Comparison of ENCODE assay signal across 19 cellular contexts in genomic region chr4:185589067-185589844, GRCh38. TPM values are rescaled to one million over a fixed set of nuclear protein-coding genes. Genes with fewer than 3 reads are reported as not detected.
A peak's percentile ranks its signal among the peaks of the same experiment; 100 is the strongest.
DNase-seq lines count a peak whose midpoint lies in the region; ATAC-seq, FAIRE-seq and TF ChIP-seq lines count a peak whose summit lies in the region.
"Had no signal": no experiment of that assay in that cellular context is flagged by ENCODE, and none has a peak within 500 bp of the region (broad histone marks: within the 10 kb centered on the region; RNA-seq: fewer than 3 reads in every experiment).

No MANE protein-coding gene starts in this region.

- ATAC-seq in K562 (no peak), GM19463 (IDR thresholded peaks at IDR 0.05; ENCODE audit: unreplicated experiment) (no peak)
- ATAC-seq: stimulated activated effector memory CD8-positive, alpha-beta T cell treated with anti-CD3 and anti-CD28 coated beads, Interleukin-12 subunit alpha, Interleukin-12 subunit beta, amount 100 ng/mL, for 72 hours had no signal

- TF ChIP-seq CTCF in AG09309 (IDR thresholded peaks at IDR 0.05; ENCODE audit: control insufficient read depth, insufficient read depth, low read depth, low read length, missing control alignments) (no peak), K562 (IDR thresholded peaks at IDR 0.05 in 2 of 3, conservative IDR thresholded peaks at IDR 0.05 in 1 of 3; ENCODE audit: insufficient read depth in 2 of 3, low read depth in 1 of 3, low read length in 3 of 3) (no peak), CD14-positive monocyte (IDR thresholded peaks at IDR 0.05) (no peak)

- H3K27ac ChIP-seq in K562 (ENCODE audit: extremely low read depth, low read depth, low read length) = no peak overlapping the region

- no TSS peak for BruUV-seq in K562 (replicated peaks; lab: Mats Ljungman, UMichigan)

- POLR2A ChIA-PET in K562 (lab: Yijun Ruan, JAX) = no interaction called here

- no peaks in the 10 kb centered on the region for H3K9me1 ChIP-seq in K562 (ENCODE audit: control insufficient read depth, insufficient read depth, low read length)

- H3K36me3 ChIP-seq in K562 (ENCODE audit: control insufficient read depth, insufficient read depth, low read length) = no peaks in the 10 kb centered on the region

- in situ Hi-C loops in K562 (cut with MboI) = no loop called here

- H3K4me1 ChIP-seq in K562 (replicated peaks in 1 of 2; ENCODE audit: control insufficient read depth in 2 of 2, insufficient read depth in 2 of 2, low read length in 2 of 2) = peaks cover 0 to 3% of the 10 kb centered on the region in 2 experiments; a peak in 2 of 5 replicates

- H3K4me3 ChIP-seq in AG09309 (ENCODE audit: control insufficient read depth, low read depth, low read length) (no peak overlapping the region), K562 (no peak overlapping the region)

- H3K4me1 Mint-ChIP-seq in CD14-positive monocyte = peaks cover 3% of the 10 kb centered on the region

- TF ChIP-seq RAD21 in K562 (CRISPR knock-in tag; conservative IDR thresholded peaks at IDR 0.05 in 1 of 2, IDR thresholded peaks at IDR 0.05 in 1 of 2) = no peak

- DNase-seq in AG09309 (ENCODE audit: low read depth) (peak; percentile 80), HTR-8/SVneo (ENCODE audit: insufficient read length, low spot score) (peak; percentile 53), K562 (ENCODE audit: extremely low read depth in 1 of 4, low spot score in 3 of 4) (no peak), myocyte (ENCODE audit: low read depth) (peak; percentile 50), CD14-positive monocyte (ENCODE audit: low spot score) (no peak)
- no peak for DNase-seq in activated CD8-positive, alpha-beta memory T cell treated with anti-CD3 and anti-CD28 coated beads for 24 hours
- DNase-seq in activated T-cell treated with anti-CD3 and anti-CD28 coated beads, Interleukin-2, amount 50 U/mL, for 1 hour = no peak
- DNase-seq: activated CD4-positive, alpha-beta T cell treated with anti-CD3 and anti-CD28 coated beads for 48 hours; activated gamma-delta T cell treated with Interleukin-2 at 50 U/mL for 16 hours; AML-193; DMS79; NCI-H1105 treated with DMSO at 0.1 percent for 48 hours; stimulated activated CD4-positive, alpha-beta T cell treated with anti-CD3 and anti-CD28 coated beads, Interleukin-2, amount 100 ng/mL, for 48 hours had no signal

- H3K9me3 Mint-ChIP-seq in CD14-positive monocyte = peaks cover 0 to 6% (median 2%) of the 10 kb centered on the region in 7 donors
- H3K9me3 Mint-ChIP-seq: stimulated activated effector memory CD8-positive, alpha-beta T cell treated with anti-CD3 and anti-CD28 coated beads, Interleukin-12 subunit alpha, Interleukin-12 subunit beta, amount 100 ng/mL, for 72 hours had no signal

- no peaks in the 10 kb centered on the region for H3K36me3 Mint-ChIP-seq in CD14-positive monocyte
- H3K36me3 Mint-ChIP-seq: stimulated activated effector memory CD8-positive, alpha-beta T cell treated with anti-CD3 and anti-CD28 coated beads, Interleukin-12 subunit alpha, Interleukin-12 subunit beta, amount 100 ng/mL, for 72 hours had no signal

- peaks cover 28 to 49% of the 10 kb centered on the region in 2 experiments for H3K27me3 ChIP-seq in K562 (ENCODE audit: control insufficient read depth in 2 of 2, insufficient read depth in 2 of 2, low read length in 2 of 2)

- H3K4me3 Mint-ChIP-seq in CD14-positive monocyte = peak overlapping the region in 1 of 2 donors; percentile 16
- H3K4me3 Mint-ChIP-seq: stimulated activated effector memory CD8-positive, alpha-beta T cell treated with anti-CD3 and anti-CD28 coated beads, Interleukin-12 subunit alpha, Interleukin-12 subunit beta, amount 100 ng/mL, for 72 hours had no signal

- TF ChIP-seq EP300 in K562 (IDR thresholded peaks at IDR 0.05; ENCODE audit: low read length) = no peak

- no peak overlapping the region for H3K27ac Mint-ChIP-seq in CD14-positive monocyte
- H3K27ac Mint-ChIP-seq: stimulated activated effector memory CD8-positive, alpha-beta T cell treated with anti-CD3 and anti-CD28 coated beads, Interleukin-12 subunit alpha, Interleukin-12 subunit beta, amount 100 ng/mL, for 72 hours had no signal

- CTCF ChIA-PET in K562 (lab: Yijun Ruan, JAX; ENCODE audit: low intra/inter-chr PET ratio) = no interaction called here

- H3K4me2 ChIP-seq in K562 (ENCODE audit: insufficient read depth, low read length) = no peak overlapping the region

- intact Hi-C loops in K562 (cut with micrococcal nuclease) (no loop called here), CD14-positive monocyte (cut with micrococcal nuclease) (no loop called here)

- H2AFZ ChIP-seq in K562 (ENCODE audit: low read depth, low read length) = no peak overlapping the region

- no peaks in the 10 kb centered on the region for H3K79me2 ChIP-seq in K562 (ENCODE audit: control insufficient read depth, insufficient read depth, low read length)

- H3K9ac ChIP-seq in K562 (ENCODE audit: insufficient read depth in 1 of 2, low read depth in 2 of 2, low read length in 2 of 2) = no peak overlapping the region

- H4K20me1 ChIP-seq in K562 (replicated peaks; ENCODE audit: control insufficient read depth, insufficient read depth, low read length) = no peaks in the 10 kb centered on the region

- H3K9me3 ChIP-seq in K562 (replicated peaks; ENCODE audit: control insufficient read depth, insufficient read depth, low read depth, low read length) = no peaks in the 10 kb centered on the region

- no peak for TF ChIP-seq POLR2A in K562 (conservative IDR thresholded peaks at IDR 0.05)

- WGBS in K562 (ENCODE audit: insufficient coverage, low coverage, missing lambda C conversion rate) = 3% methylated on average over 13 of the region's 13 CpGs

- peaks cover 47 to 62% (median 54%) of the 10 kb centered on the region in 3 donors for H3K27me3 Mint-ChIP-seq in CD14-positive monocyte (ENCODE audit: low read depth in 3 of 3)

- FAIRE-seq in HTR-8/SVneo (lab: Jason Lieb, UNC) (no peak), K562 (lab: Jason Lieb, UNC) (no peak)
- FAIRE-seq: colon, GM12892, H54 had no signal

TF ChIP-seq in K562, 482 proteins besides CTCF, POLR2A, EP300 and RAD21:
- TF ChIP-seq ATF1 (CRISPR knock-in tag; IDR thresholded peaks at IDR 0.05) (no peak), ATF1 (tag; IDR thresholded peaks at IDR 0.05) (peak; percentile 31; the same call in 1 of the 2 replicates), BMI1 (IDR thresholded peaks at IDR 0.05; ENCODE audit: low read length) (peak; percentile 4; the same call in 1 of the 2 replicates), FOSL1 (tag; conservative IDR thresholded peaks at IDR 0.05) (peak; percentile 28; the same call in 1 of the 2 replicates), ZBTB33 (CRISPR knock-in tag; IDR thresholded peaks at IDR 0.05) (no peak)
TF ChIP-seq in K562: peak in this region for 3.

RNA-seq across cellular contexts. Expression of gene PDLIM3, which starts 53.9 kb away (rescaled TPM):
- not detected in 2 replicates for total RNA-seq in K562 (2011; cell fraction: chromatin; rRNA removed; ENCODE audit: low replicate concordance)
- not detected in 2 replicates for total RNA-seq in K562 (2011; cell fraction: nucleolus; rRNA removed)
- total RNA-seq in K562 (2011; cell fraction: nucleoplasm; rRNA removed) = not detected in 2 replicates
- total RNA-seq in K562 (2014; rRNA removed) (0.12 TPM in 1 of 2 replicates, not detected in the other), K562 (2014; rRNA removed; fragmentation: Illumina TruSeq; extraction: Trizol) (not detected in 2 replicates), K562 (2015; rRNA removed; fragmentation: Illumina TruSeq; extraction: Trizol) (not detected in 2 replicates), K562 (2021) (not detected in 2 replicates), myocyte (2,950 and 5,295 TPM in 2 replicates)
- polyA plus RNA-seq in K562 (2011; rRNA removed) (not detected in 2 replicates), K562 (2014; fragmentation: Illumina TruSeq; extraction: Trizol) (not detected in 2 replicates), K562 (2014; fragmentation: Nextera tagmentation; extraction: Ambion mirVana) (under 1 TPM in 1 of 2 experiments, not detected in 1; 0.06 TPM), K562 (2014; rRNA removed) (not detected in 2 replicates), CD14-positive monocyte (not detected)
- polyA plus RNA-seq in K562 (2011; cell fraction: cytosol; rRNA removed) = not detected in 2 replicates
- polyA plus RNA-seq in K562 (2011; cell fraction: nucleus; rRNA removed) = not detected in 2 replicates
- 0.04 and 0.14 TPM in 2 replicates for polyA plus RNA-seq in K562 (2012)
- polyA minus RNA-seq in K562 (2011; rRNA and poly(A)+ RNA removed) = not detected in 2 replicates
- polyA minus RNA-seq in K562 (2011; cell fraction: cytosol; rRNA and poly(A)+ RNA removed) = not detected in 2 replicates
- not detected in 2 replicates for polyA minus RNA-seq in K562 (2011; cell fraction: nucleus; rRNA and poly(A)+ RNA removed)
- 451 TPM for polyA plus RNA-seq in myocyte (2012)
- total RNA-seq: T-helper 1 cell treated with Interleukin-12 subunit alpha and Interleukin-12 subunit beta and Interleukin-4 antibody, amounts not matched to agents 30 ng/mL and 1 ng/mL, for 36 hours had no signal

Comparison
In these comparisons a context has a peak if more than half of its experiments do, and no peak if none do; other contexts are left out.
1. DNase-seq: peak in AG09309 (single experiment), HTR-8/SVneo (single experiment) and myocyte (single experiment); none in K562 (0 of 4), activated CD8-positive, alpha-beta memory T cell treated with anti-CD3 and anti-CD28 coated beads for 24 hours (single experiment), CD14-positive monocyte (single experiment) and activated T-cell treated with anti-CD3 and anti-CD28 coated beads, Interleukin-2, amount 50 U/mL, for 1 hour (single experiment).
2. RNA of gene PDLIM3, which starts 53.9 kb away (total RNA-seq): 2,950 to 5,295 TPM in myocyte; 0.12 TPM in K562; every median in the first group is over 1,000 times any median in the second.